In the genomic region with DNA sequence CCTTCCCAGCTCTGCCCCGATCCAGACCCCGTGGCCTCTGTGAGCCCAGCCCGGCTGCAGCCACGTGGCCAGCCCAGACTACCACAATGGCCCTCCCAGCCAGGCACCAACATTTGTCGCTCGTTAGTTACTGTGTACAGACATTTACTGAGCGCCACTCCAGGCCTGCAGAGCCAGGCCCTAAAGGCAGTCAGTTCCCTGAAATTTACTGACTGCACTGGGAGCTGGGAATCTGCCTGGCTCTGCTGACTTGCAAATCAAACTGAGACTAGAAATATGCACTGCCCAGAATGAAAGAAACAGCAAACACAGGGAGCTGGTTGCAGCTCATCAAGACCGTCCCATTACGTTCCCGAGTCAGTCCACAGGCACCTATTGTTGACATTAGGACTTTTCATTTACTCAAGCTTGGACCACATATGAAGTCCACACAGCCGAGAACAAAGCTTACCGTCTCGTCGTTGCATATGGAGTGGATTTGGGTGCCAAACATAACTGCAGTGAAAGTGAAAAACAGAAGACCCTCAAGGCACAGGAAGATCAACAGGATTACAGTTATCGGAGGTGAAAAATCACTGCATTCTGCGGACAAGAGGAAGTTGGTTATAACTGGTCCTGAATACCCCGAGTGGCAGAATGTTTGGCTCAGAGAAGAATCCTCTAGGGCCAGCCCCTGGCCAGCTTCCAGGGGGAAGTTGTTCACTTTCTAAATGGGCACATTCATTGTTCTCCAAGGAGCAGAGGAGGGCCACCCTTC, we compare ENCODE assay signal across 13 cellular contexts. TPM values are rescaled to one million over a fixed set of nuclear protein-coding genes. Genes with fewer than 3 reads are reported as not detected.
A peak's percentile ranks its signal among the peaks of the same experiment; 100 is the strongest.
DNase-seq lines count a peak whose midpoint lies in the region; ATAC-seq and TF ChIP-seq lines count a peak whose summit lies in the region.
"Had no signal": no experiment of that assay in that cellular context is flagged by ENCODE, and none has a peak within 500 bp of the region (broad histone marks: within the 10 kb centered on the region; RNA-seq: fewer than 3 reads in every experiment).

No MANE protein-coding gene starts in this region.

- TF ChIP-seq CTCF in heart left ventricle (IDR thresholded peaks at IDR 0.05) (no peak), esophagus squamous epithelium (IDR thresholded peaks at IDR 0.05) (no peak), neural crest cell (conservative IDR thresholded peaks at IDR 0.05) (no peak), WERI-Rb-1 (IDR thresholded peaks at IDR 0.05; ENCODE audit: low read depth, low read length) (no peak)

- H3K9me3 Mint-ChIP-seq in neural crest cell, result no peaks in the 10 kb centered on the region
- H3K9me3 Mint-ChIP-seq: activated CD4-positive, alpha-beta memory T cell treated with anti-CD3 and anti-CD28 coated beads for 36 hours had no signal

- H3K4me1 Mint-ChIP-seq in neural crest cell, result no peaks in the 10 kb centered on the region

- peak; percentile 44 to 79 (median 59) for DNase-seq in heart left ventricle
- no peak for DNase-seq in cardiac septum (ENCODE audit: low spot score)
- DNase-seq in esophagus squamous epithelium (lab: John Stamatoyannopoulos, UW), result no peak
- DNase-seq in neural crest cell (ENCODE audit: low read depth, low spot score), result no peak
- DNase-seq in WERI-Rb-1, result no peak
- DNase-seq in HT-29 (ENCODE audit: low spot score), result no peak
- DNase-seq in stimulated activated naive CD4-positive, alpha-beta T cell treated with Interleukin-2 at 50 U/mL for 16 hours (lab: John Stamatoyannopoulos, UW), result no peak
- DNase-seq: activated CD4-positive, alpha-beta memory T cell treated with anti-CD3 and anti-CD28 coated beads for 36 hours; activated gamma-delta T cell; cerebellar nuclear complex; NCI-H226 had no signal

- H3K27me3 Mint-ChIP-seq in neural crest cell (ENCODE audit: low read depth), result no peaks in the 10 kb centered on the region
- H3K27me3 Mint-ChIP-seq: activated CD4-positive, alpha-beta memory T cell treated with anti-CD3 and anti-CD28 coated beads for 36 hours had no signal

- no peaks in the 10 kb centered on the region for H3K9me3 ChIP-seq in heart left ventricle
- H3K9me3 ChIP-seq in esophagus squamous epithelium, result no peaks in the 10 kb centered on the region
- no peaks in the 10 kb centered on the region for H3K9me3 ChIP-seq in WERI-Rb-1 (ENCODE audit: severe bottlenecking)

- peak overlapping the region; percentile 68 for H3K27ac Mint-ChIP-seq in neural crest cell (ENCODE audit: unreplicated experiment)
- H3K27ac Mint-ChIP-seq: activated CD4-positive, alpha-beta memory T cell treated with anti-CD3 and anti-CD28 coated beads for 36 hours had no signal

- ATAC-seq in heart left ventricle (peak in 1 of 4 donors; percentile 26), HG02678 (IDR thresholded peaks at IDR 0.05; ENCODE audit: unreplicated experiment) (no peak)

- WGBS in heart left ventricle, 4 donors, result 76 to 84% (median 79%) methylated on average over 11 to 17 of the region's 17 CpGs
- WGBS in esophagus squamous epithelium, 2 donors, result 73 to 77% methylated on average over 16 to 17 of the region's 17 CpGs

- H3K4me3 ChIP-seq in heart left ventricle, result no peak overlapping the region
- H3K4me3 ChIP-seq in esophagus squamous epithelium, result no peak overlapping the region
- no peak overlapping the region for H3K4me3 ChIP-seq in WERI-Rb-1 (ENCODE audit: low read depth, low read length)
- H3K4me3 ChIP-seq: smooth muscle cell had no signal

- TF ChIP-seq POLR2A in heart left ventricle (IDR thresholded peaks at IDR 0.05) (no peak), esophagus squamous epithelium (IDR thresholded peaks at IDR 0.05) (no peak)

- peaks cover 0 to 83% (median 79%) of the 10 kb centered on the region in 9 donors for H3K36me3 ChIP-seq in heart left ventricle
- peaks cover 18 to 84% (median 29%) of the 10 kb centered on the region in 3 donors for H3K36me3 ChIP-seq in esophagus squamous epithelium
- no peaks in the 10 kb centered on the region for H3K36me3 ChIP-seq in WERI-Rb-1

- intact Hi-C loops in heart left ventricle (cut with DNase I), result loop anchor here in 1 of 10 donors (10.0 kb wide), 2 partner anchors 302 to 462 kb away; no protein-coding TSS in a partner anchor
- intact Hi-C loops in cardiac septum (cut with DNase I), result no loop called here
- intact Hi-C loops in esophagus squamous epithelium (cut with DNase I), result no loop called here

- H3K4me3 Mint-ChIP-seq in neural crest cell, result no peak overlapping the region
- H3K4me3 Mint-ChIP-seq: activated CD4-positive, alpha-beta memory T cell treated with anti-CD3 and anti-CD28 coated beads for 36 hours had no signal

- H3K27ac ChIP-seq in heart left ventricle (peak overlapping the region in 2 of 12 donors; percentile 55 to 61), esophagus squamous epithelium (peak overlapping the region in 3 of 4 donors; percentile 26 to 70 (median 46)), WERI-Rb-1 (no peak overlapping the region)

- H3K27me3 ChIP-seq in heart left ventricle (no peaks in the 10 kb centered on the region), esophagus squamous epithelium (no peaks in the 10 kb centered on the region), WERI-Rb-1 (ENCODE audit: insufficient read depth, low read depth, severe bottlenecking) (no peaks in the 10 kb centered on the region)

- H3K4me1 ChIP-seq in heart left ventricle (peaks cover 0 to 30% (median 9%) of the 10 kb centered on the region in 12 donors), esophagus squamous epithelium (peaks cover 8 to 24% (median 11%) of the 10 kb centered on the region in 3 donors)

- peaks cover 12% of the 10 kb centered on the region for H3K36me3 Mint-ChIP-seq in neural crest cell (ENCODE audit: low read depth)

RNA-seq across cellular contexts. Expression of gene ZDHHC7, which starts 34.5 kb away (rescaled TPM):
- total RNA-seq in heart left ventricle (10 to 100 TPM; 32.9 to 66.7 (median 44.7) TPM), cardiac septum (43.7 TPM), esophagus squamous epithelium (10 to 100 TPM; 31.2 to 41.2 (median 38.6) TPM), neural crest cell (39.5 and 40.0 TPM in 2 replicates)
- polyA plus RNA-seq in heart left ventricle, result 10 to 100 TPM; 12.0 to 29.7 TPM
- 40.1 and 40.3 TPM in 2 replicates for total RNA-seq in HT-29 (2014; rRNA removed; shearing (Covaris generic))

RNA-seq across cellular contexts. Expression of gene KIAA0513, which starts 50.8 kb away (rescaled TPM):
- total RNA-seq in heart left ventricle (10 to 100 TPM in 4 of 9 donors, 1 to 10 TPM in 5; 4.8 to 14.0 (median 10.0) TPM), cardiac septum (8.3 TPM), esophagus squamous epithelium (10 to 100 TPM in 1 of 4 donors, 1 to 10 TPM in 3; 9.0 to 11.4 (median 9.7) TPM), neural crest cell (10.3 TPM in 2 replicates)
- 1 to 10 TPM; 4.5 to 6.7 TPM for polyA plus RNA-seq in heart left ventricle
- 0.91 and 1.2 TPM in 2 replicates for total RNA-seq in HT-29 (2014; rRNA removed; shearing (Covaris generic))

Comparison
In these comparisons a context has a peak if more than half of its experiments do, and no peak if none do; other contexts are left out.
1. DNase-seq: peak in heart left ventricle (5 of 5); none in cardiac septum (single experiment), esophagus squamous epithelium (single experiment), neural crest cell (single experiment), WERI-Rb-1 (single experiment), HT-29 (single experiment) and stimulated activated naive CD4-positive, alpha-beta T cell treated with Interleukin-2 at 50 U/mL for 16 hours (single experiment).